ENCODE assay signal across 9 cellular contexts in genomic region chr2:20516646-20517341, GRCh38.
A peak's percentile ranks its signal among the peaks of the same experiment; 100 is the strongest.
DNase-seq lines count a peak whose midpoint lies in the region; ATAC-seq and TF ChIP-seq lines count a peak whose summit lies in the region.
"Had no signal": no experiment of that assay in that cellular context is flagged by ENCODE, and none has a peak within 500 bp of the region (broad histone marks: within the 10 kb centered on the region; RNA-seq: fewer than 3 reads in every experiment).

No MANE protein-coding gene starts in this region.

- no peaks in the 10 kb centered on the region for H3K27me3 ChIP-seq in right atrium auricular region
- no peaks in the 10 kb centered on the region for H3K27me3 ChIP-seq in vagina

- peak; percentile 93 for DNase-seq in COLO829 (ENCODE audit: low spot score)
- no peak for DNase-seq in right atrium auricular region (ENCODE audit: low spot score)
- no peak for DNase-seq in vagina (ENCODE audit: extremely low spot score in 2 of 2)
- no peak for DNase-seq in lower leg skin (ENCODE audit: low spot score in 2 of 2)
- no peak for DNase-seq in central memory CD4-positive, alpha-beta T cell
- no peak for DNase-seq in hepatic stellate cell (ENCODE audit: low spot score)
- DNase-seq: activated B cell treated with CpG ODN at 0.5 μM for 24 hours had no signal

- H3K9me3 ChIP-seq in right atrium auricular region (no peaks in the 10 kb centered on the region), vagina (no peaks in the 10 kb centered on the region)

- intact Hi-C loops in vagina (cut with DNase I): no loop called here
- intact Hi-C loops in lower leg skin (cut with DNase I; ENCODE audit: low total_unique reads): no loop called here

- peak overlapping the region; percentile 35 to 41 for H3K27ac ChIP-seq in right atrium auricular region
- peak overlapping the region; percentile 70 for H3K27ac ChIP-seq in vagina

- TF ChIP-seq POLR2A in vagina (IDR thresholded peaks at IDR 0.05) (no peak), lower leg skin (IDR thresholded peaks at IDR 0.05) (no peak)

- ATAC-seq in GM21381 (IDR thresholded peaks at IDR 0.05; ENCODE audit: unreplicated experiment) (peak; percentile 94), HG03558 (IDR thresholded peaks at IDR 0.05; ENCODE audit: extremely low read depth, unreplicated experiment) (peak; percentile 89)

- H3K4me3 ChIP-seq in right atrium auricular region (no peak overlapping the region), vagina (no peak overlapping the region), lower leg skin (ENCODE audit: low read depth, poor library complexity, severe bottlenecking) (no peak overlapping the region)

- H3K4me1 ChIP-seq in right atrium auricular region (peaks cover 0 to 1% of the 10 kb centered on the region in 2 donors), vagina (peaks cover 14% of the 10 kb centered on the region)

- H3K36me3 ChIP-seq in right atrium auricular region (no peaks in the 10 kb centered on the region), vagina (no peaks in the 10 kb centered on the region)

- TF ChIP-seq CTCF in right atrium auricular region (IDR thresholded peaks at IDR 0.05): no peak
- TF ChIP-seq CTCF in vagina (IDR thresholded peaks at IDR 0.05): no peak
- TF ChIP-seq CTCF in lower leg skin (IDR thresholded peaks at IDR 0.05): no peak

- 44 to 51% methylated on average over 10 of the region's 10 CpGs for WGBS in lower leg skin, 2 donors
